ENCODE assay signal across 12 cellular contexts in the genomic region with DNA sequence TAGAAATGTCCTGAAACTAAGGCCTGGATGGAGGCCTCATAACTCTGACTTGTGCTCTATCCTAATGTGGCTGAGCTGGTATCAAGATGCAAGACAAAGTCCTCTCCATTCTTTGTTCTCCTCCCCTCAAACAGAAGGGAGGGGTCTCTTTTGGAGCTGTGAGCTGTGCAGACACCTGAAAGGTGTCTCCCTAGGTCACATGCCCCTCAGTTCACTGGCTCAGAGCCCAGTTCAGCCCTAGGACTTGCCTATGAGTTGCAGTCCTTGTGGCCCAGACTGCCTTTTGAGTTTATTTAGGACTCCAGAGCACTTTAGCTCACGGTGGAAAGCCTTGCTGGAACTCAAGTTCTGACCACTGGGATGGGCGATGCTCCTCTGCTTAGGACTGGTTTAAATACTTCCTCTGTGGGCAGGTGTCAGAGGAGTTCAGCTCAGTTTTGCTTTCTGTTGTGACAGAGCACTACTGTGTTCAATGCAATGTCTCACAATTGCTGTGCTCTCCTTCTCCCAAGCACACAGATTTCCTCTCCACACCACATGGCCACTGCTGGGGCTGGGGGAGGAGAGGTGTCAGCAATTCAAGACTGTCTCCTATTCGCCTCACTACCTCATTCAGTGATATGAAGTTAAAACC.
A peak's percentile ranks its signal among the peaks of the same experiment; 100 is the strongest.
DNase-seq lines count a peak whose midpoint lies in the region; ATAC-seq lines count a peak whose summit lies in the region.
"Had no signal": no experiment of that assay in that cellular context is flagged by ENCODE, and none has a peak within 500 bp of the region (broad histone marks: within the 10 kb centered on the region; RNA-seq: fewer than 3 reads in every experiment).

No MANE protein-coding gene starts in this region.

- H2AFZ ChIP-seq in mesenchymal stem cell (ENCODE audit: low read depth, low read length), result no peak overlapping the region

- no peak overlapping the region for H3K9ac ChIP-seq in mesenchymal stem cell (ENCODE audit: low read length)

- no peaks in the 10 kb centered on the region for H3K79me1 ChIP-seq in mesenchymal stem cell (replicated peaks; ENCODE audit: low read length, poor library complexity, severe bottlenecking)

- H3K9me3 Mint-ChIP-seq in activated T-cell treated with anti-CD3 and anti-CD28 coated beads, Interleukin-2, amount 50 U/mL, for 24 hours, result no peaks in the 10 kb centered on the region

- no peak for DNase-seq in mesenchymal stem cell
- no peak for DNase-seq in NOMO-1 treated with DMSO at 0.1 percent for 48 hours (lab: John Stamatoyannopoulos, UW; ENCODE audit: unreplicated experiment)
- no peak for DNase-seq in activated T-cell treated with anti-CD3 and anti-CD28 coated beads, Interleukin-2, amount 50 U/mL, for 24 hours
- DNase-seq in mucosa of gallbladder (ENCODE audit: low spot score), result no peak
- DNase-seq in NCI-H774 (lab: John Stamatoyannopoulos, UW), result no peak
- DNase-seq: amygdala, GOT3, hypothalamus, NCI-H526 treated with DMSO at 0.1 percent for 48 hours had no signal

- H3K4me3 ChIP-seq in mesenchymal stem cell (ENCODE audit: insufficient read depth in 1 of 2, low read depth in 1 of 2, low read length in 2 of 2), result no peak overlapping the region

- no peak overlapping the region for H2BK5ac ChIP-seq in mesenchymal stem cell (ENCODE audit: low read depth, low read length, poor library complexity, severe bottlenecking)

- no peaks in the 10 kb centered on the region for H3K9me3 ChIP-seq in mesenchymal stem cell (ENCODE audit: control insufficient read depth, low read length)

- H2BK12ac ChIP-seq in mesenchymal stem cell (ENCODE audit: low read length in 2 of 2), result no peak overlapping the region

- H3K14ac ChIP-seq in mesenchymal stem cell (ENCODE audit: low read length in 2 of 2), result no peak overlapping the region

- no peak overlapping the region for H4K8ac ChIP-seq in mesenchymal stem cell (ENCODE audit: low read length)

- H3K4me3 Mint-ChIP-seq in activated T-cell treated with anti-CD3 and anti-CD28 coated beads, Interleukin-2, amount 50 U/mL, for 24 hours, result no peak overlapping the region

- H2BK120ac ChIP-seq in mesenchymal stem cell (ENCODE audit: low read depth, low read length), result no peak overlapping the region

- H3K27me3 ChIP-seq in mesenchymal stem cell (ENCODE audit: control insufficient read depth in 1 of 2, insufficient read depth in 1 of 2, low read length in 2 of 2), result no peaks in the 10 kb centered on the region

- no peak overlapping the region for H3K27ac ChIP-seq in mesenchymal stem cell (ENCODE audit: low read length, poor library complexity, severe bottlenecking)

- no peak overlapping the region for H3K23ac ChIP-seq in mesenchymal stem cell (ENCODE audit: low read length in 2 of 2)

- H3K36me3 Mint-ChIP-seq in activated T-cell treated with anti-CD3 and anti-CD28 coated beads, Interleukin-2, amount 50 U/mL, for 24 hours (ENCODE audit: low read depth), result no peaks in the 10 kb centered on the region

- no peaks in the 10 kb centered on the region for H3K36me3 ChIP-seq in mesenchymal stem cell (ENCODE audit: control insufficient read depth in 1 of 2, insufficient read depth in 2 of 2, low read depth in 1 of 2, low read length in 2 of 2)

- H3K27me3 Mint-ChIP-seq in activated T-cell treated with anti-CD3 and anti-CD28 coated beads, Interleukin-2, amount 50 U/mL, for 24 hours, result peaks cover 21% of the 10 kb centered on the region

- H3K4me1 ChIP-seq in mesenchymal stem cell (ENCODE audit: control insufficient read depth, insufficient read depth, low read depth, low read length), result no peaks in the 10 kb centered on the region

- no peak overlapping the region for H3K4me2 ChIP-seq in mesenchymal stem cell (ENCODE audit: low read length, poor library complexity, severe bottlenecking)

- H3K27ac Mint-ChIP-seq in activated T-cell treated with anti-CD3 and anti-CD28 coated beads, Interleukin-2, amount 50 U/mL, for 24 hours, result no peak overlapping the region

- H3K4me1 Mint-ChIP-seq in activated T-cell treated with anti-CD3 and anti-CD28 coated beads, Interleukin-2, amount 50 U/mL, for 24 hours (ENCODE audit: low read depth), result no peaks in the 10 kb centered on the region

- no peak overlapping the region for H2AK5ac ChIP-seq in mesenchymal stem cell (ENCODE audit: low read length, severe bottlenecking)

- 74% methylated on average over 2 of the region's 3 CpGs for WGBS in mesenchymal stem cell

- no peak overlapping the region for H3K4ac ChIP-seq in mesenchymal stem cell (ENCODE audit: low read depth in 1 of 2, low read length in 2 of 2)

- no peak overlapping the region for H3K18ac ChIP-seq in mesenchymal stem cell (ENCODE audit: low read depth in 1 of 2, low read length in 2 of 2)

- peak; percentile 99 for ATAC-seq in GM19025 (IDR thresholded peaks at IDR 0.05; ENCODE audit: low read depth, unreplicated experiment)
- ATAC-seq in GM21737 (IDR thresholded peaks at IDR 0.05; ENCODE audit: unreplicated experiment), result peak; percentile 97
- ATAC-seq in HG03139 (IDR thresholded peaks at IDR 0.05; ENCODE audit: unreplicated experiment), result peak; percentile 98

- no peak overlapping the region for H2BK15ac ChIP-seq in mesenchymal stem cell (ENCODE audit: low read depth, poor library complexity, severe bottlenecking)

- H4K91ac ChIP-seq in mesenchymal stem cell (ENCODE audit: low read length), result peak overlapping the region; percentile 62
